ENCODE assay signal across 9 cellular contexts in genomic region chr3:177041021-177041729, GRCh38.
A peak's percentile ranks its signal among the peaks of the same experiment; 100 is the strongest.
DNase-seq lines count a peak whose midpoint lies in the region; ATAC-seq and TF ChIP-seq lines count a peak whose summit lies in the region.
"Had no signal": no experiment of that assay in that cellular context is flagged by ENCODE, and none has a peak within 500 bp of the region (broad histone marks: within the 10 kb centered on the region; RNA-seq: fewer than 3 reads in every experiment).

No MANE protein-coding gene starts in this region.

- peaks cover 6% of the 10 kb centered on the region for H3K9me3 Mint-ChIP-seq in activated naive CD4-positive, alpha-beta T cell treated with anti-CD3 and anti-CD28 coated beads, Interleukin-2, amount 50 U/mL, for 24 hours
- no peaks in the 10 kb centered on the region for H3K9me3 Mint-ChIP-seq in glutamatergic neuron (ENCODE audit: unreplicated experiment)

- peak overlapping the region in 3 of 4 donors; percentile 45 to 55 (median 55) for H3K27ac ChIP-seq in upper lobe of left lung

- ATAC-seq in left colon = peak; percentile 45
- ATAC-seq in upper lobe of left lung (ENCODE audit: low FRiP score in 2 of 2) = peak; percentile 60 to 66
- no peak for ATAC-seq in GM21423 (IDR thresholded peaks at IDR 0.05; ENCODE audit: unreplicated experiment)

- peaks cover 67% of the 10 kb centered on the region for H3K36me3 ChIP-seq in adipocyte (ENCODE audit: control insufficient read depth, insufficient read depth, low read length, severe bottlenecking)
- peaks cover 10 to 64% (median 20%) of the 10 kb centered on the region in 4 donors for H3K36me3 ChIP-seq in upper lobe of left lung

- H3K27me3 ChIP-seq in adipocyte (replicated peaks; ENCODE audit: control insufficient read depth, insufficient read depth, low read length) (no peaks in the 10 kb centered on the region), upper lobe of left lung (no peaks in the 10 kb centered on the region)

- H3K27ac Mint-ChIP-seq in activated naive CD4-positive, alpha-beta T cell treated with anti-CD3 and anti-CD28 coated beads, Interleukin-2, amount 50 U/mL, for 24 hours = peak overlapping the region; percentile 72
- H3K27ac Mint-ChIP-seq in glutamatergic neuron (ENCODE audit: unreplicated experiment) = no peak overlapping the region
- H3K27ac Mint-ChIP-seq: IgD-negative memory B cell had no signal

- DNase-seq in activated naive CD4-positive, alpha-beta T cell treated with anti-CD3 and anti-CD28 coated beads, Interleukin-2, amount 50 U/mL, for 16 hours = no peak
- DNase-seq in adipocyte (ENCODE audit: low read depth) (peak; percentile 26), left colon (peak in 1 of 2 donors; percentile 38), upper lobe of left lung (peak in 1 of 2 donors; percentile 39), glutamatergic neuron (no peak), NOMO-1 treated with dmso at 0.1 percent for 144 hours (lab: John Stamatoyannopoulos, UW; ENCODE audit: unreplicated experiment) (no peak)

- intact Hi-C loops in left colon (cut with DNase I, micrococcal nuclease) = no loop called here

- peak overlapping the region; percentile 69 for H3K9ac ChIP-seq in adipocyte (ENCODE audit: low read length)

- no peak for TF ChIP-seq EP300 in upper lobe of left lung (IDR thresholded peaks at IDR 0.05)

- H3K4me1 Mint-ChIP-seq in activated naive CD4-positive, alpha-beta T cell treated with anti-CD3 and anti-CD28 coated beads, Interleukin-2, amount 50 U/mL, for 24 hours = peaks cover 51% of the 10 kb centered on the region
- H3K4me1 Mint-ChIP-seq in glutamatergic neuron (ENCODE audit: low read depth, unreplicated experiment) = peaks cover 7% of the 10 kb centered on the region

- no peak for TF ChIP-seq POLR2A in upper lobe of left lung (IDR thresholded peaks at IDR 0.05)

- no peak overlapping the region for H3K4me3 Mint-ChIP-seq in activated naive CD4-positive, alpha-beta T cell treated with anti-CD3 and anti-CD28 coated beads, Interleukin-2, amount 50 U/mL, for 24 hours
- H3K4me3 Mint-ChIP-seq in glutamatergic neuron (ENCODE audit: unreplicated experiment) = no peak overlapping the region
- H3K4me3 Mint-ChIP-seq: IgD-negative memory B cell had no signal

- peaks cover 7% of the 10 kb centered on the region for H3K9me3 ChIP-seq in adipocyte (ENCODE audit: control insufficient read depth, low read length)
- no peaks in the 10 kb centered on the region for H3K9me3 ChIP-seq in upper lobe of left lung

- H3K4me1 ChIP-seq in adipocyte (ENCODE audit: control insufficient read depth, insufficient read depth, low read length) (peaks cover 35% of the 10 kb centered on the region), upper lobe of left lung (peaks cover 0 to 19% (median 11%) of the 10 kb centered on the region in 4 donors)

- whole genome bisulfite sequencing in upper lobe of left lung, 2 donors = 74 to 79% methylated on average over 2 of the region's 2 CpGs

- H3K27me3 Mint-ChIP-seq in activated naive CD4-positive, alpha-beta T cell treated with anti-CD3 and anti-CD28 coated beads, Interleukin-2, amount 50 U/mL, for 24 hours = no peaks in the 10 kb centered on the region
- H3K27me3 Mint-ChIP-seq in glutamatergic neuron (ENCODE audit: unreplicated experiment) = no peaks in the 10 kb centered on the region
- H3K27me3 Mint-ChIP-seq: IgD-negative memory B cell had no signal

- H3K36me3 Mint-ChIP-seq in activated naive CD4-positive, alpha-beta T cell treated with anti-CD3 and anti-CD28 coated beads, Interleukin-2, amount 50 U/mL, for 24 hours = peaks cover 38% of the 10 kb centered on the region
- H3K36me3 Mint-ChIP-seq in glutamatergic neuron (ENCODE audit: unreplicated experiment) = peaks cover 9% of the 10 kb centered on the region

- TF ChIP-seq CTCF in upper lobe of left lung (IDR thresholded peaks at IDR 0.05) (no peak), glutamatergic neuron (IDR thresholded peaks at IDR 0.05; ENCODE audit: partially characterized antibody, unreplicated experiment) (no peak)

- H3K4me3 ChIP-seq in adipocyte (ENCODE audit: low read length) (peak overlapping the region; percentile 35), upper lobe of left lung (no peak overlapping the region)
